In the genomic region with DNA sequence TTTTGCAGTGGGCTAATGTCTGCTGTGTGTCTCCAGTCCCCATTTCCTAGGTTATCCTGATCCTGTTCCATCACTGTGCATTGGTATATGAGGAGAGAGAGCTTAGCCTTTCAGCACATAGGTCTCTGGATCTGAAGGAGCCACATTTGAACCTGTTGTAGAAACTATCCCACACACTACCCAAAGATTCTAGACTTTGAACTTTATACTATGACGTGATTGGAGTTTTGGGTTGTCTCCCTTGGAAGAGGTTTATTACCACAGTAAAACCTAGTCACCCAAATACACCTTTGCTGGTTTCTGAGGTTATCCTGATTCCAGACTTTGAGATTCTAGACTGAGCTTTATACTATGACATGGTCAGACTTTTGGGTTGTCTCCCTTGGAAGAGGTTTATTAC, we compare ENCODE assay signal across 21 cellular contexts. TPM values are rescaled to one million over a fixed set of nuclear protein-coding genes. Genes with fewer than 3 reads are reported as not detected.
A peak's percentile ranks its signal among the peaks of the same experiment; 100 is the strongest.
DNase-seq lines count a peak whose midpoint lies in the region; ATAC-seq, FAIRE-seq and TF ChIP-seq lines count a peak whose summit lies in the region.
"Had no signal": no experiment of that assay in that cellular context is flagged by ENCODE, and none has a peak within 500 bp of the region (broad histone marks: within the 10 kb centered on the region; RNA-seq: fewer than 3 reads in every experiment).

No MANE protein-coding gene starts in this region.

- H4K20me1 ChIP-seq in GM23338 (replicated peaks; ENCODE audit: insufficient read depth) = no peaks in the 10 kb centered on the region
- H4K20me1 ChIP-seq in PC-3 (ENCODE audit: low read length) = no peaks in the 10 kb centered on the region

- H3F3A ChIP-seq in GM23338 (replicated peaks; ENCODE audit: low read depth) (0 out of 2 replicates have a peak, but pooled peaks cover 6% of the 10 kb centered on the region), PC-3 (ENCODE audit: low read length, unreplicated experiment) (no peaks in the 10 kb centered on the region)

- ATAC-seq in GM23338 (no peak), left lobe of liver (peak; percentile 56), right lobe of liver (peak; percentile 19 to 85 (median 48)), PC-3 (no peak)
- no peak for ATAC-seq in activated T-helper 17 cell treated with anti-CD3 and anti-CD28 coated beads, Interleukin-2, amount 50 U/mL, for 72 hours (replicated peaks)
- ATAC-seq: A549 had no signal

- no peaks in the 10 kb centered on the region for H3K27me3 Mint-ChIP-seq in GM23338 (ENCODE audit: insufficient read depth, low read depth, poor library complexity)
- peaks cover 27% of the 10 kb centered on the region for H3K27me3 Mint-ChIP-seq in activated T-helper 17 cell treated with anti-CD3 and anti-CD28 coated beads, Interleukin-2, amount 50 U/mL, for 72 hours

- TF ChIP-seq POLR2A in right lobe of liver (IDR thresholded peaks at IDR 0.05) = no peak

- H3K4me1 Mint-ChIP-seq in GM23338 = peaks cover 27% of the 10 kb centered on the region
- H3K4me1 Mint-ChIP-seq in activated T-helper 17 cell treated with anti-CD3 and anti-CD28 coated beads, Interleukin-2, amount 50 U/mL, for 72 hours = no peaks in the 10 kb centered on the region
- H3K4me1 Mint-ChIP-seq: CD4-positive, alpha-beta memory T cell had no signal

- H3K4me3 ChIP-seq in GM23338 (no peak overlapping the region), right lobe of liver (no peak overlapping the region), small intestine (ENCODE audit: low read depth in 1 of 2, low read length in 2 of 2) (no peak overlapping the region), PC-3 (ENCODE audit: low read length) (no peak overlapping the region)
- H3K4me3 ChIP-seq: A549 had no signal

- H3K36me3 ChIP-seq in GM23338 (ENCODE audit: insufficient read depth) (no peaks in the 10 kb centered on the region), right lobe of liver (no peaks in the 10 kb centered on the region), small intestine (ENCODE audit: control insufficient read depth in 2 of 2, insufficient read depth in 2 of 2, low read length in 2 of 2) (no peaks in the 10 kb centered on the region), PC-3 (ENCODE audit: low read depth, low read length) (no peaks in the 10 kb centered on the region)

- FAIRE-seq in small intestine (lab: Jason Lieb, UNC) = no peak
- FAIRE-seq: A549, GM12891, GM18507, H1 had no signal

- H3K27ac ChIP-seq in GM23338 (ENCODE audit: low read depth) (no peak overlapping the region), right lobe of liver (no peak overlapping the region), small intestine (ENCODE audit: low read depth in 1 of 2, low read length in 1 of 2) (no peak overlapping the region), PC-3 (ENCODE audit: low read length) (no peak overlapping the region)
- H3K27ac ChIP-seq: 22Rv1, A549 had no signal

- H3K9me3 ChIP-seq in right lobe of liver (no peaks in the 10 kb centered on the region), small intestine (ENCODE audit: control insufficient read depth, low read depth) (no peaks in the 10 kb centered on the region), PC-3 (ENCODE audit: low read length) (no peaks in the 10 kb centered on the region)
- H3K9me3 ChIP-seq: A549 had no signal

- intact Hi-C loops in right lobe of liver (cut with DNase I) = no loop called here
- intact Hi-C loops in PC-3 (cut with micrococcal nuclease) = no loop called here

- H3K4me3 Mint-ChIP-seq in GM23338 = no peak overlapping the region
- no peak overlapping the region for H3K4me3 Mint-ChIP-seq in activated T-helper 17 cell treated with anti-CD3 and anti-CD28 coated beads, Interleukin-2, amount 50 U/mL, for 72 hours
- H3K4me3 Mint-ChIP-seq: CD4-positive, alpha-beta memory T cell had no signal

- no peak overlapping the region for H3K27ac Mint-ChIP-seq in GM23338
- H3K27ac Mint-ChIP-seq in activated T-helper 17 cell treated with anti-CD3 and anti-CD28 coated beads, Interleukin-2, amount 50 U/mL, for 72 hours = no peak overlapping the region
- H3K27ac Mint-ChIP-seq: CD4-positive, alpha-beta memory T cell had no signal

- H3K9me3 Mint-ChIP-seq in GM23338 = no peaks in the 10 kb centered on the region
- H3K9me3 Mint-ChIP-seq in activated T-helper 17 cell treated with anti-CD3 and anti-CD28 coated beads, Interleukin-2, amount 50 U/mL, for 72 hours = no peaks in the 10 kb centered on the region
- H3K9me3 Mint-ChIP-seq: CD4-positive, alpha-beta memory T cell had no signal

- POLR2A ChIA-PET in PC-3 (lab: Charles Lee; ENCODE audit: unreplicated experiment) = no interaction called here

- 0 out of 2 replicates have a peak overlapping the region, but pooled peaks have one; percentile 19 for H2AFZ ChIP-seq in GM23338
- no peak overlapping the region for H2AFZ ChIP-seq in PC-3 (ENCODE audit: low read length)

- no peak overlapping the region for H3K9ac ChIP-seq in PC-3 (ENCODE audit: low read length)

- H3K27me3 ChIP-seq in GM23338 (ENCODE audit: insufficient read depth) (no peaks in the 10 kb centered on the region), right lobe of liver (no peaks in the 10 kb centered on the region), small intestine (ENCODE audit: control insufficient read depth in 2 of 2, insufficient read depth in 2 of 2, low read length in 2 of 2) (peaks cover 0 to 3% of the 10 kb centered on the region in 2 donors), PC-3 (ENCODE audit: low read length) (no peaks in the 10 kb centered on the region)

- CTCF ChIA-PET in PC-3 (lab: Charles Lee) = no interaction called here

- H3K4me2 ChIP-seq in GM23338 (no peak overlapping the region), PC-3 (ENCODE audit: low read length) (no peak overlapping the region)
- H3K4me2 ChIP-seq: A549 had no signal

- WGBS in right lobe of liver (ENCODE audit: insufficient coverage, low coverage, low lambda C conversion rate, missing lambda C conversion rate) = 45% methylated on average over 1 of the region's 1 CpG
- 23 to 67% (median 31%) methylated on average over 1 of the region's 1 CpG for WGBS in small intestine, 3 donors

- H3K9me2 ChIP-seq in GM23338 (ENCODE audit: insufficient read depth) = 0 out of 2 replicates have a peak, but pooled peaks cover 5% of the 10 kb centered on the region
- H3K9me2 ChIP-seq in PC-3 (replicated peaks; ENCODE audit: low read length) = no peaks in the 10 kb centered on the region

- no TSS peak for BruUV-seq in PC-3 (replicated peaks; lab: Mats Ljungman, UMichigan)

- DNase-seq in GM23338 (ENCODE audit: low spot score) (no peak), left lobe of liver (ENCODE audit: low spot score) (no peak), right lobe of liver (no peak), small intestine (peak; percentile 31), PC-3 (no peak)
- no peak for DNase-seq in stimulated activated naive CD4-positive, alpha-beta T cell (lab: John Stamatoyannopoulos, UW)
- DNase-seq: C1 segment of cervical spinal cord; Calu3; CD4-positive, alpha-beta memory T cell; COR-L47; DMS53; DMS79 treated with DMSO at 0.1 percent for 48 hours; GF-D8; H7; HCEC 1CT had no signal

- H3K79me2 ChIP-seq in GM23338 (replicated peaks; ENCODE audit: insufficient read depth) = no peaks in the 10 kb centered on the region
- H3K79me2 ChIP-seq in PC-3 (ENCODE audit: low read length) = no peaks in the 10 kb centered on the region

- H3K4me1 ChIP-seq in GM23338 (ENCODE audit: insufficient read depth) (peaks cover 17% of the 10 kb centered on the region; the same call in 1 of the 2 replicates), right lobe of liver (no peaks in the 10 kb centered on the region), small intestine (ENCODE audit: control insufficient read depth in 2 of 2, insufficient read depth in 1 of 2, low read depth in 1 of 2, low read length in 1 of 2) (no peaks in the 10 kb centered on the region), PC-3 (ENCODE audit: insufficient read depth, low read length) (no peaks in the 10 kb centered on the region)

- H3K36me3 Mint-ChIP-seq in GM23338 (ENCODE audit: low read depth) = no peaks in the 10 kb centered on the region
- no peaks in the 10 kb centered on the region for H3K36me3 Mint-ChIP-seq in activated T-helper 17 cell treated with anti-CD3 and anti-CD28 coated beads, Interleukin-2, amount 50 U/mL, for 72 hours (ENCODE audit: low read depth)
- H3K36me3 Mint-ChIP-seq: CD4-positive, alpha-beta memory T cell had no signal

- TF ChIP-seq CTCF in GM23338 (conservative IDR thresholded peaks at IDR 0.05; ENCODE audit: low read depth in 2 of 2) (no peak), right lobe of liver (IDR thresholded peaks at IDR 0.05) (no peak), PC-3 (conservative IDR thresholded peaks at IDR 0.05; ENCODE audit: low read depth, low read length) (no peak)

TF ChIP-seq in GM23338, 12 proteins besides CTCF, POLR2A, EP300 and RAD21 (continues in another document):
- TF ChIP-seq EZH2phosphoT487 (IDR thresholded peaks at IDR 0.05; ENCODE audit: unreplicated experiment) = no peak
- TF ChIP-seq JUNB (IDR thresholded peaks at IDR 0.05; ENCODE audit: unreplicated experiment) = no peak
- no peak for TF ChIP-seq POLR2AphosphoS5 (IDR thresholded peaks at IDR 0.05; ENCODE audit: low read depth)
- TF ChIP-seq, protein P1, sequence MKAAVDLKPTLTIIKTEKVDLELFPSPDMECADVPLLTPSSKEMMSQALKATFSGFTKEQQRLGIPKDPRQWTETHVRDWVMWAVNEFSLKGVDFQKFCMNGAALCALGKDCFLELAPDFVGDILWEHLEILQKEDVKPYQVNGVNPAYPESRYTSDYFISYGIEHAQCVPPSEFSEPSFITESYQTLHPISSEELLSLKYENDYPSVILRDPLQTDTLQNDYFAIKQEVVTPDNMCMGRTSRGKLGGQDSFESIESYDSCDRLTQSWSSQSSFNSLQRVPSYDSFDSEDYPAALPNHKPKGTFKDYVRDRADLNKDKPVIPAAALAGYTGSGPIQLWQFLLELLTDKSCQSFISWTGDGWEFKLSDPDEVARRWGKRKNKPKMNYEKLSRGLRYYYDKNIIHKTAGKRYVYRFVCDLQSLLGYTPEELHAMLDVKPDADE (IDR thresholded peaks at IDR 0.05) = no peak
- no peak for TF ChIP-seq EZH2 (IDR thresholded peaks at IDR 0.05; ENCODE audit: low read depth, unreplicated experiment)
- no peak for TF ChIP-seq ZNF114 (CRISPR knock-in tag; IDR thresholded peaks at IDR 0.05)
- TF ChIP-seq CREB1 (CRISPR knock-in tag; IDR thresholded peaks at IDR 0.05; ENCODE audit: low read depth) = no peak
- no peak for TF ChIP-seq STAT1 (IDR thresholded peaks at IDR 0.05; ENCODE audit: unreplicated experiment)

RNA-seq across cellular contexts. Expression of gene OSTM1, which starts 8.0 kb away (rescaled TPM):
- 28.1 and 47.7 TPM in 2 replicates for total RNA-seq in GM23338 (2014; rRNA removed; shearing (Covaris generic))
- polyA plus RNA-seq in GM23338 (2016; fragmentation: Nextera tagmentation; extraction: Ambion mirVana) (17.4 TPM in 2 replicates), small intestine (1 to 10 TPM; 5.7 to 8.8 (median 6.0) TPM)
- total RNA-seq in left lobe of liver (18.9 TPM), right lobe of liver (10 to 100 TPM; 13.1 to 31.6 (median 19.7) TPM), PC-3 (2014; rRNA removed) (12.4 and 13.5 TPM in 2 replicates)
- total RNA-seq in activated T-helper 17 cell treated with anti-CD3 and anti-CD28 coated beads, Interleukin-2, amount 50 U/mL, for 72 hours = 10 to 100 TPM; 10.1 to 19.3 TPM

Comparison
In these comparisons a context has a peak if more than half of its experiments do, and no peak if none do; other contexts are left out.
1. ATAC-seq: peak in left lobe of liver (single experiment) and right lobe of liver (4 of 4); none in GM23338 (single experiment), PC-3 (single experiment) and activated T-helper 17 cell treated with anti-CD3 and anti-CD28 coated beads, Interleukin-2, amount 50 U/mL, for 72 hours (single experiment).